In the genomic region with DNA sequence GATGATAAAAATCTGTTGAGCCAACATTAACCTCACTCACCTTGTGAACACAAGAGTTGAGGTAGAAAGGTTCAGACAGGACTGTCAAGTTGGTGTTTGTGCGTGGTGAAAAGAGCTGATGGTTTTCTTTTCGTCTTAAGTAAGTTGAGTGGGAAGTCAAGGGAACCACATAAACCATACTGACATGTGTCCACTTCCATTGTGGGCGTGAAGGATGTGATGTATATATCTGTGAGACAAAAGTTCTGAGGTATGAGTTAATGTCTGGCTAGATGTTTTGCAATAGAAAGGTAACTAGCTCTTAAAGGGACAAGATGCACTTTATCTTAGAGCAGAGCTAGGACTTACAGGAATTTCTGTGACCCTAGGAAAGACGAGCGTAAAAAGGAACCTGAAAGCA, we compare ENCODE assay signal across 1 cellular context.
TF ChIP-seq lines count a peak whose summit lies in the region.

No MANE protein-coding gene starts in this region.

TF ChIP-seq in GM12878, 131 proteins besides CTCF, POLR2A, EP300 and RAD21 (continued from another document):
- TF ChIP-seq KLF5 (IDR thresholded peaks at IDR 0.05; ENCODE audit: partially characterized antibody) (no peak), CHD4 (IDR thresholded peaks at IDR 0.05) (no peak), ZNF622 (IDR thresholded peaks at IDR 0.05) (no peak)
